1 cellular context compared by ENCODE assay signal in genomic region chr1:33181906-33182305, GRCh38.
A peak's percentile ranks its signal among the peaks of the same experiment; 100 is the strongest.
TF ChIP-seq lines count a peak whose summit lies in the region.

TRIM62 (minus strand) TSS chr1:33182043; CDS start chr1:33181432, 611 bp downstream.

TF ChIP-seq in HepG2, 621 proteins besides CTCF, POLR2A, EP300 and RAD21 (continued from another document):
- TF ChIP-seq, protein P1, sequence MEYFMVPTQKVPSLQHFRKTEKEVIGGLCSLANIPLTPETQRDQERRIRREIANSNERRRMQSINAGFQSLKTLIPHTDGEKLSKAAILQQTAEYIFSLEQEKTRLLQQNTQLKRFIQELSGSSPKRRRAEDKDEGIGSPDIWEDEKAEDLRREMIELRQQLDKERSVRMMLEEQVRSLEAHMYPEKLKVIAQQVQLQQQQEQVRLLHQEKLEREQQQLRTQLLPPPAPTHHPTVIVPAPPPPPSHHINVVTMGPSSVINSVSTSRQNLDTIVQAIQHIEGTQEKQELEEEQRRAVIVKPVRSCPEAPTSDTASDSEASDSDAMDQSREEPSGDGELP (IDR thresholded peaks at IDR 0.05; ENCODE audit: borderline replicate concordance, low read depth): peak; percentile 85
- TF ChIP-seq MED1 (CRISPR knock-in tag; IDR thresholded peaks at IDR 0.05) (0 out of 2 replicates have a peak, but pooled peaks have one; percentile 17), PPARG (CRISPR knock-in tag; conservative IDR thresholded peaks at IDR 0.05) (no peak), NR2F1 (CRISPR knock-in tag; IDR thresholded peaks at IDR 0.05) (peak in 1 of 2 experiments; percentile 58; a peak in 3 of 4 replicates), PRMT3 (CRISPR knock-in tag; IDR thresholded peaks at IDR 0.05; ENCODE audit: borderline replicate concordance, low read depth) (no peak), ZNF496 (CRISPR knock-in tag; IDR thresholded peaks at IDR 0.05; ENCODE audit: insufficient replicate concordance) (no peak), SMARCC2 (IDR thresholded peaks at IDR 0.05) (no peak), E2F1 (CRISPR knock-in tag; IDR thresholded peaks at IDR 0.05) (no peak), ZNF121 (CRISPR knock-in tag; IDR thresholded peaks at IDR 0.05) (no peak), ZNF274 (CRISPR knock-in tag; IDR thresholded peaks at IDR 0.05) (no peak), RBFOX2 (IDR thresholded peaks at IDR 0.05; ENCODE audit: low read depth, low read length) (0 out of 2 replicates have a peak, but pooled peaks have one; percentile 36), SIN3A (IDR thresholded peaks at IDR 0.05; ENCODE audit: borderline replicate concordance, low read depth, low read length) (peak; percentile 59; the same call in 1 of the 2 replicates), ZNF382 (CRISPR knock-in tag; IDR thresholded peaks at IDR 0.05; ENCODE audit: borderline replicate concordance) (no peak), BRD4 (CRISPR knock-in tag; IDR thresholded peaks at IDR 0.05) (no peak), PHF8 (CRISPR knock-in tag; IDR thresholded peaks at IDR 0.05) (peak; percentile 44), ZNF615 (CRISPR knock-in tag; IDR thresholded peaks at IDR 0.05; ENCODE audit: borderline replicate concordance) (no peak), HNRNPK (IDR thresholded peaks at IDR 0.05; ENCODE audit: low read depth, low read length, poor library complexity, severe bottlenecking) (peak; percentile 79), HNRNPL (IDR thresholded peaks at IDR 0.05; ENCODE audit: low read depth, low read length) (no peak), KDM2A (CRISPR knock-in tag; IDR thresholded peaks at IDR 0.05; ENCODE audit: borderline replicate concordance, low read depth) (no peak; the same call in 1 of the 2 replicates), HMGXB4 (CRISPR knock-in tag; IDR thresholded peaks at IDR 0.05; ENCODE audit: borderline replicate concordance in 1 of 2, low read depth in 1 of 2) (no peak), ZBTB10 (CRISPR knock-in tag; IDR thresholded peaks at IDR 0.05; ENCODE audit: borderline replicate concordance) (no peak), ZNF33B (CRISPR knock-in tag; IDR thresholded peaks at IDR 0.05) (no peak), POLR2AphosphoS5 (IDR thresholded peaks at IDR 0.05; ENCODE audit: low read depth, low read length) (peak; percentile 37; the same call in 1 of the 2 replicates), TSC22D2 (CRISPR knock-in tag; IDR thresholded peaks at IDR 0.05; ENCODE audit: borderline replicate concordance) (0 out of 2 replicates have a peak, but pooled peaks have one; percentile 34), HDAC1 (CRISPR knock-in tag; IDR thresholded peaks at IDR 0.05) (no peak; the same call in 1 of the 2 replicates), RARA (CRISPR knock-in tag; IDR thresholded peaks at IDR 0.05) (no peak), ZNF589 (CRISPR knock-in tag; conservative IDR thresholded peaks at IDR 0.05) (no peak)
- TF ChIP-seq, protein P2, sequence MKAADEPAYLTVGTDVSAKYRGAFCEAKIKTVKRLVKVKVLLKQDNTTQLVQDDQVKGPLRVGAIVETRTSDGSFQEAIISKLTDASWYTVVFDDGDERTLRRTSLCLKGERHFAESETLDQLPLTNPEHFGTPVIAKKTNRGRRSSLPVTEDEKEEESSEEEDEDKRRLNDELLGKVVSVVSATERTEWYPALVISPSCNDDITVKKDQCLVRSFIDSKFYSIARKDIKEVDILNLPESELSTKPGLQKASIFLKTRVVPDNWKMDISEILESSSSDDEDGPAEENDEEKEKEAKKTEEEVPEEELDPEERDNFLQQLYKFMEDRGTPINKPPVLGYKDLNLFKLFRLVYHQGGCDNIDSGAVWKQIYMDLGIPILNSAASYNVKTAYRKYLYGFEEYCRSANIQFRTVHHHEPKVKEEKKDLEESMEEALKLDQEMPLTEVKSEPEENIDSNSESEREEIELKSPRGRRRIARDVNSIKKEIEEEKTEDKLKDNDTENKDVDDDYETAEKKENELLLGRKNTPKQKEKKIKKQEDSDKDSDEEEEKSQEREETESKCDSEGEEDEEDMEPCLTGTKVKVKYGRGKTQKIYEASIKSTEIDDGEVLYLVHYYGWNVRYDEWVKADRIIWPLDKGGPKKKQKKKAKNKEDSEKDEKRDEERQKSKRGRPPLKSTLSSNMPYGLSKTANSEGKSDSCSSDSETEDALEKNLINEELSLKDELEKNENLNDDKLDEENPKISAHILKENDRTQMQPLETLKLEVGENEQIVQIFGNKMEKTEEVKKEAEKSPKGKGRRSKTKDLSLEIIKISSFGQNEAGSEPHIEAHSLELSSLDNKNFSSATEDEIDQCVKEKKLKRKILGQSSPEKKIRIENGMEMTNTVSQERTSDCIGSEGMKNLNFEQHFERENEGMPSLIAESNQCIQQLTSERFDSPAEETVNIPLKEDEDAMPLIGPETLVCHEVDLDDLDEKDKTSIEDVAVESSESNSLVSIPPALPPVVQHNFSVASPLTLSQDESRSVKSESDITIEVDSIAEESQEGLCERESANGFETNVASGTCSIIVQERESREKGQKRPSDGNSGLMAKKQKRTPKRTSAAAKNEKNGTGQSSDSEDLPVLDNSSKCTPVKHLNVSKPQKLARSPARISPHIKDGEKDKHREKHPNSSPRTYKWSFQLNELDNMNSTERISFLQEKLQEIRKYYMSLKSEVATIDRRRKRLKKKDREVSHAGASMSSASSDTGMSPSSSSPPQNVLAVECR (CRISPR knock-in tag; IDR thresholded peaks at IDR 0.05; ENCODE audit: borderline replicate concordance): no peak
- TF ChIP-seq, protein P3, sequence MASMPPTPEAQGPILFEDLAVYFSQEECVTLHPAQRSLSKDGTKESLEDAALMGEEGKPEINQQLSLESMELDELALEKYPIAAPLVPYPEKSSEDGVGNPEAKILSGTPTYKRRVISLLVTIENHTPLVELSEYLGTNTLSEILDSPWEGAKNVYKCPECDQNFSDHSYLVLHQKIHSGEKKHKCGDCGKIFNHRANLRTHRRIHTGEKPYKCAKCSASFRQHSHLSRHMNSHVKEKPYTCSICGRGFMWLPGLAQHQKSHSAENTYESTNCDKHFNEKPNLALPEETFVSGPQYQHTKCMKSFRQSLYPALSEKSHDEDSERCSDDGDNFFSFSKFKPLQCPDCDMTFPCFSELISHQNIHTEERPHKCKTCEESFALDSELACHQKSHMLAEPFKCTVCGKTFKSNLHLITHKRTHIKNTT (CRISPR knock-in tag; IDR thresholded peaks at IDR 0.05): no peak
- TF ChIP-seq, protein P4, sequence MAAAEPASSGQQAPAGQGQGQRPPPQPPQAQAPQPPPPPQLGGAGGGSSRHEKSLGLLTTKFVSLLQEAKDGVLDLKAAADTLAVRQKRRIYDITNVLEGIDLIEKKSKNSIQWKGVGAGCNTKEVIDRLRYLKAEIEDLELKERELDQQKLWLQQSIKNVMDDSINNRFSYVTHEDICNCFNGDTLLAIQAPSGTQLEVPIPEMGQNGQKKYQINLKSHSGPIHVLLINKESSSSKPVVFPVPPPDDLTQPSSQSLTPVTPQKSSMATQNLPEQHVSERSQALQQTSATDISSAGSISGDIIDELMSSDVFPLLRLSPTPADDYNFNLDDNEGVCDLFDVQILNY (CRISPR knock-in tag; conservative IDR thresholded peaks at IDR 0.05): no peak
- TF ChIP-seq, protein P5, sequence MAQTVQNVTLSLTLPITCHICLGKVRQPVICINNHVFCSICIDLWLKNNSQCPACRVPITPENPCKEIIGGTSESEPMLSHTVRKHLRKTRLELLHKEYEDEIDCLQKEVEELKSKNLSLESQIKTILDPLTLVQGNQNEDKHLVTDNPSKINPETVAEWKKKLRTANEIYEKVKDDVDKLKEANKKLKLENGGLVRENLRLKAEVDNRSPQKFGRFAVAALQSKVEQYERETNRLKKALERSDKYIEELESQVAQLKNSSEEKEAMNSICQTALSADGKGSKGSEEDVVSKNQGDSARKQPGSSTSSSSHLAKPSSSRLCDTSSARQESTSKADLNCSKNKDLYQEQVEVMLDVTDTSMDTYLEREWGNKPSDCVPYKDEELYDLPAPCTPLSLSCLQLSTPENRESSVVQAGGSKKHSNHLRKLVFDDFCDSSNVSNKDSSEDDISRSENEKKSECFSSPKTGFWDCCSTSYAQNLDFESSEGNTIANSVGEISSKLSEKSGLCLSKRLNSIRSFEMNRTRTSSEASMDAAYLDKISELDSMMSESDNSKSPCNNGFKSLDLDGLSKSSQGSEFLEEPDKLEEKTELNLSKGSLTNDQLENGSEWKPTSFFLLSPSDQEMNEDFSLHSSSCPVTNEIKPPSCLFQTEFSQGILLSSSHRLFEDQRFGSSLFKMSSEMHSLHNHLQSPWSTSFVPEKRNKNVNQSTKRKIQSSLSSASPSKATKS (CRISPR knock-in tag; IDR thresholded peaks at IDR 0.05): no peak
- TF ChIP-seq, protein P6, sequence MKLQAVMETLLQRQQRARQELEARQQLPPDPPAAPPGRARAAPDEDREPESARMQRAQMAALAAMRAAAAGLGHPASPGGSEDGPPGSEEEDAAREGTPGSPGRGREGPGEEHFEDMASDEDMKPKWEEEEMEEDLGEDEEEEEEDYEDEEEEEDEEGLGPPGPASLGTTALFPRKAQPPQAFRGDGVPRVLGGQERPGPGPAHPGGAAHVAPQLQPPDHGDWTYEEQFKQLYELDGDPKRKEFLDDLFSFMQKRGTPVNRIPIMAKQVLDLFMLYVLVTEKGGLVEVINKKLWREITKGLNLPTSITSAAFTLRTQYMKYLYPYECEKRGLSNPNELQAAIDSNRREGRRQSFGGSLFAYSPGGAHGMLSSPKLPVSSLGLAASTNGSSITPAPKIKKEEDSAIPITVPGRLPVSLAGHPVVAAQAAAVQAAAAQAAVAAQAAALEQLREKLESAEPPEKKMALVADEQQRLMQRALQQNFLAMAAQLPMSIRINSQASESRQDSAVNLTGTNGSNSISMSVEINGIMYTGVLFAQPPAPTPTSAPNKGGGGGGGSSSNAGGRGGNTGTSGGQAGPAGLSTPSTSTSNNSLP (IDR thresholded peaks at IDR 0.05; ENCODE audit: low read depth, low read length): no peak
